ENCODE assay signal across 19 cellular contexts in the genomic region with DNA sequence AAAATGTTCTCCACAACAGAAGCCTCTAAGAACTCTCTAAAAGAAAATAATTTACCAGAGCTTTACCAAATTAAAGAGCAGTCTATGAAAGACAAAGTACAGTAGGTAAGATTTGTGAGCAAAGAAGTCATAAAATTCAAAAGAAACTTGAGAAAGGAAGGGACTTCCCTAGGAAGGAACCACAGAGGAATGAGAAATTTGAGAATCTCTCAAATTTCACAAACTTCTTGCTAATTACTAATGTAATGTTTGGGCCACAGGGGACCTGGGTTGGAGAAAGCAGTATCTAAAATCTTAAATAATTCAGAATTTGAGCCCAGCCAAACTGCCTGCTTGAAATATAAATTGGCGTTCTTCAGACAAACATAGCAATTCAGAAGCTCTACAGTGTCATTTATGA.
DNase-seq lines count a peak whose midpoint lies in the region; ATAC-seq, FAIRE-seq and TF ChIP-seq lines count a peak whose summit lies in the region.
"Had no signal": no experiment of that assay in that cellular context is flagged by ENCODE, and none has a peak within 500 bp of the region (broad histone marks: within the 10 kb centered on the region; RNA-seq: fewer than 3 reads in every experiment).

No MANE protein-coding gene starts in this region.

- no peak for TF ChIP-seq RAD21 in GM12878 (IDR thresholded peaks at IDR 0.05; ENCODE audit: insufficient read depth, low read depth, low read length)

- no peak for FAIRE-seq in GM12878 (lab: Jason Lieb, UNC)
- FAIRE-seq: D721Med, K562 had no signal

- no peaks in the 10 kb centered on the region for H3K36me3 ChIP-seq in GM12878 (ENCODE audit: control insufficient read depth in 2 of 2, insufficient read depth in 2 of 2, low read length in 1 of 2)
- H3K36me3 ChIP-seq: SJCRH30 had no signal

- no peak overlapping the region for H3K4me2 ChIP-seq in GM12878 (ENCODE audit: control insufficient read depth, insufficient read depth)

- BruUV-seq in GM12878 (replicated peaks; lab: Mats Ljungman, UMichigan): no TSS peak

- POLR2A ChIA-PET in GM12878 (lab: Charles Lee): no interaction called here

- no peaks in the 10 kb centered on the region for H3K4me1 ChIP-seq in GM12878 (ENCODE audit: control insufficient read depth, insufficient read depth, low read length)

- TF ChIP-seq CTCF in AG10803 (conservative IDR thresholded peaks at IDR 0.05; ENCODE audit: low read length) (no peak), GM12878 (IDR thresholded peaks at IDR 0.05 in 2 of 3, conservative IDR thresholded peaks at IDR 0.05 in 1 of 3; ENCODE audit: control insufficient read depth in 2 of 3, extremely low read depth in 1 of 3, insufficient read depth in 1 of 3, low read depth in 3 of 3, low read length in 3 of 3) (no peak), fibroblast of villous mesenchyme (IDR thresholded peaks at IDR 0.05; ENCODE audit: insufficient read depth, low read depth, low read length) (no peak)

- H3K9ac ChIP-seq in GM12878 (ENCODE audit: control insufficient read depth, insufficient read depth, low read length): no peak overlapping the region

- CTCF ChIA-PET in GM12878 (lab: Yijun Ruan, JAX): no interaction called here

- TF ChIP-seq EP300 in GM12878 (IDR thresholded peaks at IDR 0.05; ENCODE audit: borderline replicate concordance in 1 of 2, control insufficient read depth in 1 of 2, low read depth in 2 of 2, low read length in 2 of 2): no peak

- RAD21 ChIA-PET in GM12878 (lab: Charles Lee; ENCODE audit: unreplicated experiment): no interaction called here

- H3K27ac ChIP-seq in GM12878 (ENCODE audit: control insufficient read depth, insufficient read depth): no peak overlapping the region
- H3K27ac ChIP-seq: SJCRH30 had no signal

- SMC1A ChIA-PET in GM12878 (lab: Charles Lee; ENCODE audit: uncharacterized antibody, unreplicated experiment): no interaction called here

- no peaks in the 10 kb centered on the region for H4K20me1 ChIP-seq in GM12878 (ENCODE audit: control insufficient read depth, insufficient read depth)

- no peaks in the 10 kb centered on the region for H3K9me3 ChIP-seq in GM12878 (replicated peaks; ENCODE audit: control insufficient read depth, insufficient read depth, low read length)
- H3K9me3 ChIP-seq: SJCRH30 had no signal

- ATAC-seq in HG03432 (IDR thresholded peaks at IDR 0.05; ENCODE audit: unreplicated experiment) (peak; percentile 25), GM12878 (no peak), GM19452 (IDR thresholded peaks at IDR 0.05; ENCODE audit: unreplicated experiment) (no peak), HG03159 (IDR thresholded peaks at IDR 0.05; ENCODE audit: unreplicated experiment) (no peak)
- ATAC-seq: HCT116, K562 had no signal

- H3K4me3 ChIP-seq in AG10803 (ENCODE audit: low read length) (no peak overlapping the region), GM12878 (no peak overlapping the region), fibroblast of villous mesenchyme (ENCODE audit: low read depth, low read length) (no peak overlapping the region)
- H3K4me3 ChIP-seq: K562, SJCRH30 had no signal

- H2AFZ ChIP-seq in GM12878 (ENCODE audit: control insufficient read depth, low read depth, low read length): peak overlapping the region; percentile 39

- DNase-seq in AG10803 (ENCODE audit: low read depth) (peak; percentile 6), GM12878 (ENCODE audit: low read depth, low spot score) (no peak), fibroblast of villous mesenchyme (ENCODE audit: low read depth) (peak; percentile 7), mesenteric fat pad (ENCODE audit: low spot score) (no peak), inferior parietal cortex (ENCODE audit: extremely low spot score) (no peak)
- DNase-seq: 8988T; CD8-positive, alpha-beta memory T cell; MV-4-11; NCI-H1694 treated with DMSO at 0.1 percent for 48 hours; NCI-H2227 treated with DMSO at 0.1 percent for 48 hours; NCI-H524; SJCRH30; SW 1271 had no signal

- H3K79me2 ChIP-seq in GM12878 (ENCODE audit: control insufficient read depth, insufficient read depth, low read length): no peaks in the 10 kb centered on the region

- H3K27me3 ChIP-seq in GM12878 (replicated peaks in 1 of 2; ENCODE audit: control insufficient read depth in 2 of 2, insufficient read depth in 2 of 2, low read length in 1 of 2): no peaks in the 10 kb centered on the region
- H3K27me3 ChIP-seq: SJCRH30 had no signal

- in situ Hi-C loops in GM12878 (cut with MboI): no loop called here

- intact Hi-C loops in GM12878 (cut with micrococcal nuclease; ENCODE audit: unreplicated experiment): no loop called here

- TF ChIP-seq POLR2A in GM12878 (IDR thresholded peaks at IDR 0.05; ENCODE audit: low read depth, low read length): no peak

- WGBS in GM12878 (ENCODE audit: insufficient coverage, insufficient replicate concordance, low lambda C conversion rate, missing lambda C conversion rate): 50% methylated on average over 1 of the region's 1 CpG

TF ChIP-seq in GM12878, 131 proteins besides CTCF, POLR2A, EP300 and RAD21:
- no peak for TF ChIP-seq PAX8 (IDR thresholded peaks at IDR 0.05)
- TF ChIP-seq HDGF (IDR thresholded peaks at IDR 0.05): no peak
- TF ChIP-seq, protein P1, sequence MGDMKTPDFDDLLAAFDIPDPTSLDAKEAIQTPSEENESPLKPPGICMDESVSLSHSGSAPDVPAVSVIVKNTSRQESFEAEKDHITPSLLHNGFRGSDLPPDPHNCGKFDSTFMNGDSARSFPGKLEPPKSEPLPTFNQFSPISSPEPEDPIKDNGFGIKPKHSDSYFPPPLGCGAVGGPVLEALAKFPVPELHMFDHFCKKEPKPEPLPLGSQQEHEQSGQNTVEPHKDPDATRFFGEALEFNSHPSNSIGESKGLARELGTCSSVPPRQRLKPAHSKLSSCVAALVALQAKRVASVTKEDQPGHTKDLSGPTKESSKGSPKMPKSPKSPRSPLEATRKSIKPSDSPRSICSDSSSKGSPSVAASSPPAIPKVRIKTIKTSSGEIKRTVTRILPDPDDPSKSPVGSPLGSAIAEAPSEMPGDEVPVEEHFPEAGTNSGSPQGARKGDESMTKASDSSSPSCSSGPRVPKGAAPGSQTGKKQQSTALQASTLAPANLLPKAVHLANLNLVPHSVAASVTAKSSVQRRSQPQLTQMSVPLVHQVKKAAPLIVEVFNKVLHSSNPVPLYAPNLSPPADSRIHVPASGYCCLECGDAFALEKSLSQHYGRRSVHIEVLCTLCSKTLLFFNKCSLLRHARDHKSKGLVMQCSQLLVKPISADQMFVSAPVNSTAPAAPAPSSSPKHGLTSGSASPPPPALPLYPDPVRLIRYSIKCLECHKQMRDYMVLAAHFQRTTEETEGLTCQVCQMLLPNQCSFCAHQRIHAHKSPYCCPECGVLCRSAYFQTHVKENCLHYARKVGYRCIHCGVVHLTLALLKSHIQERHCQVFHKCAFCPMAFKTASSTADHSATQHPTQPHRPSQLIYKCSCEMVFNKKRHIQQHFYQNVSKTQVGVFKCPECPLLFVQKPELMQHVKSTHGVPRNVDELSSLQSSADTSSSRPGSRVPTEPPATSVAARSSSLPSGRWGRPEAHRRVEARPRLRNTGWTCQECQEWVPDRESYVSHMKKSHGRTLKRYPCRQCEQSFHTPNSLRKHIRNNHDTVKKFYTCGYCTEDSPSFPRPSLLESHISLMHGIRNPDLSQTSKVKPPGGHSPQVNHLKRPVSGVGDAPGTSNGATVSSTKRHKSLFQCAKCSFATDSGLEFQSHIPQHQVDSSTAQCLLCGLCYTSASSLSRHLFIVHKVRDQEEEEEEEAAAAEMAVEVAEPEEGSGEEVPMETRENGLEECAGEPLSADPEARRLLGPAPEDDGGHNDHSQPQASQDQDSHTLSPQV (IDR thresholded peaks at IDR 0.05): no peak
- no peak for TF ChIP-seq WRNIP1 (IDR thresholded peaks at IDR 0.05; ENCODE audit: borderline replicate concordance, low read depth, low read length)
- TF ChIP-seq, protein P2, sequence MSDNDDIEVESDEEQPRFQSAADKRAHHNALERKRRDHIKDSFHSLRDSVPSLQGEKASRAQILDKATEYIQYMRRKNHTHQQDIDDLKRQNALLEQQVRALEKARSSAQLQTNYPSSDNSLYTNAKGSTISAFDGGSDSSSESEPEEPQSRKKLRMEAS (IDR thresholded peaks at IDR 0.05; ENCODE audit: low read depth, low read length): no peak
- TF ChIP-seq TCF7 (IDR thresholded peaks at IDR 0.05; ENCODE audit: borderline replicate concordance): no peak
- no peak for TF ChIP-seq RELA (IDR thresholded peaks at IDR 0.05; ENCODE audit: borderline replicate concordance, partially characterized antibody)
- no peak for TF ChIP-seq SIX5 (IDR thresholded peaks at IDR 0.05; ENCODE audit: low read depth, low read length, severe bottlenecking)
- TF ChIP-seq CHD4 (IDR thresholded peaks at IDR 0.05): no peak
- no peak for TF ChIP-seq MEF2B (IDR thresholded peaks at IDR 0.05; ENCODE audit: partially characterized antibody, poor library complexity, severe bottlenecking)
- no peak for TF ChIP-seq MTA3 (IDR thresholded peaks at IDR 0.05; ENCODE audit: borderline replicate concordance, low read length)
- TF ChIP-seq, protein P3, sequence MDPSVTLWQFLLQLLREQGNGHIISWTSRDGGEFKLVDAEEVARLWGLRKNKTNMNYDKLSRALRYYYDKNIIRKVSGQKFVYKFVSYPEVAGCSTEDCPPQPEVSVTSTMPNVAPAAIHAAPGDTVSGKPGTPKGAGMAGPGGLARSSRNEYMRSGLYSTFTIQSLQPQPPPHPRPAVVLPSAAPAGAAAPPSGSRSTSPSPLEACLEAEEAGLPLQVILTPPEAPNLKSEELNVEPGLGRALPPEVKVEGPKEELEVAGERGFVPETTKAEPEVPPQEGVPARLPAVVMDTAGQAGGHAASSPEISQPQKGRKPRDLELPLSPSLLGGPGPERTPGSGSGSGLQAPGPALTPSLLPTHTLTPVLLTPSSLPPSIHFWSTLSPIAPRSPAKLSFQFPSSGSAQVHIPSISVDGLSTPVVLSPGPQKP (IDR thresholded peaks at IDR 0.05; ENCODE audit: low read depth, low read length): no peak
- TF ChIP-seq SIN3A (IDR thresholded peaks at IDR 0.05; ENCODE audit: low read depth, low read length): no peak
- no peak for TF ChIP-seq IKZF1 (conservative IDR thresholded peaks at IDR 0.05)
- no peak for TF ChIP-seq ETV6 (conservative IDR thresholded peaks at IDR 0.05 in 1 of 2, IDR thresholded peaks at IDR 0.05 in 1 of 2; ENCODE audit: borderline replicate concordance in 1 of 2, low read depth in 1 of 2)
TF ChIP-seq in GM12878: peak in this region for 0.

Comparison
In these comparisons a context has a peak if more than half of its experiments do, and no peak if none do; other contexts are left out.
1. DNase-seq: peak in AG10803 (single experiment) and fibroblast of villous mesenchyme (single experiment); none in GM12878 (single experiment), mesenteric fat pad (single experiment) and inferior parietal cortex (single experiment).